In genomic region chr1:12244078-12244477, GRCh38 we compare ENCODE assay signal across 9 cellular contexts. TPM values are rescaled to one million over a fixed set of nuclear protein-coding genes. Genes with fewer than 3 reads are reported as not detected.
DNase-seq lines count a peak whose midpoint lies in the region; ATAC-seq and TF ChIP-seq lines count a peak whose summit lies in the region.
"Had no signal": no experiment of that assay in that cellular context is flagged by ENCODE, and none has a peak within 500 bp of the region (broad histone marks: within the 10 kb centered on the region; RNA-seq: fewer than 3 reads in every experiment).

No MANE protein-coding gene starts in this region.

- H3K27me3 ChIP-seq in ACC112 (ENCODE audit: insufficient read depth, low read length), result no peaks in the 10 kb centered on the region

- no peak overlapping the region for H3K4me3 ChIP-seq in ACC112 (ENCODE audit: low read depth, low read length)
- H3K4me3 ChIP-seq in fibroblast of pulmonary artery (replicated peaks; ENCODE audit: low read depth, low read length), result no peak overlapping the region
- H3K4me3 ChIP-seq: SK-N-MC had no signal

- TF ChIP-seq CTCF in RWPE1 (conservative IDR thresholded peaks at IDR 0.05; ENCODE audit: low read depth) (no peak; the same call in 1 of the 2 replicates), fibroblast of pulmonary artery (IDR thresholded peaks at IDR 0.05; ENCODE audit: low read length, missing control alignments) (peak; percentile 57)

- POLR2A ChIA-PET in RWPE1 (lab: Yijun Ruan, JAX; ENCODE audit: low non-redundant PET), result no interaction called here

- peaks cover 35% of the 10 kb centered on the region for H3K4me1 ChIP-seq in ACC112 (ENCODE audit: control insufficient read depth, insufficient read depth, low read length, unreplicated experiment)

- DNase-seq in ELR (ENCODE audit: low read depth), result peak; percentile 41
- peak; percentile 13 for DNase-seq in RWPE1 (ENCODE audit: low spot score)
- peak; percentile 40 for DNase-seq in fibroblast of pulmonary artery (ENCODE audit: low read depth)
- no peak for DNase-seq in SK-N-DZ (ENCODE audit: low spot score)
- no peak for DNase-seq in T-helper 1 cell

- ATAC-seq in HG02678 (IDR thresholded peaks at IDR 0.05; ENCODE audit: unreplicated experiment) (no peak), GM21786 (IDR thresholded peaks at IDR 0.05; ENCODE audit: unreplicated experiment) (no peak)

- H3K79me2 ChIP-seq in ACC112 (ENCODE audit: control insufficient read depth, insufficient read depth, low read length, unreplicated experiment), result no peaks in the 10 kb centered on the region

- peaks cover 19% of the 10 kb centered on the region for H3K36me3 ChIP-seq in ACC112 (ENCODE audit: insufficient read depth, low read length)

- H2AFZ ChIP-seq in ACC112 (ENCODE audit: low read length, unreplicated experiment), result no peak overlapping the region

- CTCF ChIA-PET in RWPE1 (lab: Yijun Ruan, JAX), result interaction anchor here (0.6 to 0.8 kb wide), 2 partner anchors 95 to 331 kb away, joined by 3 to 4 read pairs; no protein-coding TSS in a partner anchor

- peak overlapping the region; percentile 68 for H3K27ac ChIP-seq in ACC112 (ENCODE audit: low read depth, low read length)
- no peak overlapping the region for H3K27ac ChIP-seq in RWPE1
- H3K27ac ChIP-seq: SK-N-MC had no signal

RNA-seq across cellular contexts. Expression of gene VPS13D, which starts 14.2 kb away (rescaled TPM):
- 4.5 and 9.9 TPM in 2 replicates for polyA plus RNA-seq in SK-N-DZ (2014; cell fraction: cytosol; rRNA removed)
- 4.1 and 5.7 TPM in 2 replicates for polyA plus RNA-seq in SK-N-DZ (2014; cell fraction: nucleus; rRNA removed)

Comparison
In these comparisons a context has a peak if more than half of its experiments do, and no peak if none do; other contexts are left out.
1. DNase-seq: peak in ELR (single experiment), RWPE1 (single experiment) and fibroblast of pulmonary artery (single experiment); none in SK-N-DZ (single experiment) and T-helper 1 cell (0 of 5).